19 cellular contexts compared by ENCODE assay signal in genomic region chr6:38078671-38079070, GRCh38.
"Had no signal": no experiment of that assay in that cellular context is flagged by ENCODE, and none has a peak within 500 bp of the region (broad histone marks: within the 10 kb centered on the region; RNA-seq: fewer than 3 reads in every experiment).

No MANE protein-coding gene starts in this region.

- FAIRE-seq: frontal cortex had no signal

- H3K27me3 ChIP-seq: colonic mucosa, esophagus muscularis mucosa, spleen had no signal

- H3K27ac ChIP-seq: colonic mucosa, esophagus muscularis mucosa, lower lobe of right lung, prostate gland, spleen had no signal

- H3K4me3 Mint-ChIP-seq: activated B cell treated with CpG ODN at 0.5 μM for 24 hours; activated CD8-positive, alpha-beta T cell treated with anti-CD3 and anti-CD28 coated beads for 36 hours; activated naive CD4-positive, alpha-beta T cell treated with anti-CD3 and anti-CD28 coated beads, Interleukin-2, amount 50 U/mL, for 24 hours; activated T-cell treated with anti-CD3 and anti-CD28 coated beads, Interleukin-2, amount 50 U/mL, for 4 hours; stimulated activated naive CD8-positive, alpha-beta T cell treated with anti-CD3 and anti-CD28 coated beads, Interleukin-15, amount 100 ng/mL, for 72 hours; T-helper 17 cell; type B pancreatic cell had no signal

- H3K27me3 Mint-ChIP-seq: activated B cell treated with CpG ODN at 0.5 μM for 24 hours; activated CD8-positive, alpha-beta T cell treated with anti-CD3 and anti-CD28 coated beads for 36 hours; activated naive CD4-positive, alpha-beta T cell treated with anti-CD3 and anti-CD28 coated beads, Interleukin-2, amount 50 U/mL, for 24 hours; stimulated activated naive CD8-positive, alpha-beta T cell treated with anti-CD3 and anti-CD28 coated beads, Interleukin-15, amount 100 ng/mL, for 72 hours; T-helper 17 cell; type B pancreatic cell had no signal

- H3K4me1 ChIP-seq: lower lobe of right lung had no signal

- H3K27ac Mint-ChIP-seq: activated B cell treated with CpG ODN at 0.5 μM for 24 hours; activated CD8-positive, alpha-beta T cell treated with anti-CD3 and anti-CD28 coated beads for 36 hours; activated naive CD4-positive, alpha-beta T cell treated with anti-CD3 and anti-CD28 coated beads, Interleukin-2, amount 50 U/mL, for 24 hours; stimulated activated naive CD8-positive, alpha-beta T cell treated with anti-CD3 and anti-CD28 coated beads, Interleukin-15, amount 100 ng/mL, for 72 hours; T-helper 17 cell; type B pancreatic cell had no signal

- H3K9me3 Mint-ChIP-seq: activated B cell treated with CpG ODN at 0.5 μM for 24 hours; activated CD8-positive, alpha-beta T cell treated with anti-CD3 and anti-CD28 coated beads for 36 hours; activated naive CD4-positive, alpha-beta T cell treated with anti-CD3 and anti-CD28 coated beads, Interleukin-2, amount 50 U/mL, for 24 hours; activated T-cell treated with anti-CD3 and anti-CD28 coated beads, Interleukin-2, amount 50 U/mL, for 4 hours; stimulated activated naive CD8-positive, alpha-beta T cell treated with anti-CD3 and anti-CD28 coated beads, Interleukin-15, amount 100 ng/mL, for 72 hours; type B pancreatic cell had no signal

- H3K9me3 ChIP-seq: colonic mucosa, esophagus muscularis mucosa, lower lobe of right lung, prostate gland, spleen had no signal

- H3K4me1 Mint-ChIP-seq: stimulated activated naive CD8-positive, alpha-beta T cell treated with anti-CD3 and anti-CD28 coated beads, Interleukin-15, amount 100 ng/mL, for 72 hours had no signal

- DNase-seq: activated B cell treated with CpG ODN at 0.5 μM for 24 hours; activated CD4-positive, alpha-beta T cell treated with anti-CD3 and anti-CD28 coated beads for 48 hours; activated CD8-positive, alpha-beta T cell treated with anti-CD3 and anti-CD28 coated beads for 36 hours; activated effector memory CD4-positive, alpha-beta T cell treated with Interleukin-2 at 50 U/mL for 16 hours; activated T-cell treated with anti-CD3 and anti-CD28 coated beads, Interleukin-2, amount 50 U/mL, for 4 hours; caudate nucleus; colonic mucosa; head of caudate nucleus; lower lobe of right lung; midbrain; spleen; stimulated activated naive CD8-positive, alpha-beta T cell treated with anti-CD3 and anti-CD28 coated beads, Interleukin-15, amount 100 ng/mL, for 72 hours; T-helper 17 cell had no signal

- H3K36me3 ChIP-seq: colonic mucosa, prostate gland had no signal

- ATAC-seq: activated CD8-positive, alpha-beta T cell treated with anti-CD3 and anti-CD28 coated beads for 36 hours; activated T-cell treated with anti-CD3 and anti-CD28 coated beads, Interleukin-2, amount 50 U/mL, for 4 hours; lower lobe of right lung; sciatic nerve; stimulated activated naive CD8-positive, alpha-beta T cell treated with anti-CD3 and anti-CD28 coated beads, Interleukin-15, amount 100 ng/mL, for 72 hours; T-helper 17 cell had no signal

- H3K4me3 ChIP-seq: colonic mucosa, esophagus muscularis mucosa, lower lobe of right lung, prostate gland, spleen had no signal
